Comparison of ENCODE assay signal across 11 cellular contexts in genomic region chr11:117189191-117189940, GRCh38. TPM values are rescaled to one million over a fixed set of nuclear protein-coding genes. Genes with fewer than 3 reads are reported as not detected.
A peak's percentile ranks its signal among the peaks of the same experiment; 100 is the strongest.
DNase-seq lines count a peak whose midpoint lies in the region; ATAC-seq and TF ChIP-seq lines count a peak whose summit lies in the region.
"Had no signal": no experiment of that assay in that cellular context is flagged by ENCODE, and none has a peak within 500 bp of the region (broad histone marks: within the 10 kb centered on the region; RNA-seq: fewer than 3 reads in every experiment).

No MANE protein-coding gene starts in this region.

- TF ChIP-seq CTCF in psoas muscle (IDR thresholded peaks at IDR 0.05) (no peak), SK-N-SH (IDR thresholded peaks at IDR 0.05) (no peak)

- H3K4me3 ChIP-seq in psoas muscle (no peak overlapping the region), SK-N-SH (ENCODE audit: low read depth in 2 of 2, low read length in 1 of 2) (no peak overlapping the region)
- H3K4me3 ChIP-seq: A549 had no signal

- H3K27me3 ChIP-seq in psoas muscle (ENCODE audit: insufficient read depth in 3 of 3, low read length in 2 of 3) (no peaks in the 10 kb centered on the region), SK-N-SH (ENCODE audit: insufficient read depth) (no peaks in the 10 kb centered on the region)

- H3K27ac Mint-ChIP-seq in activated CD8-positive, alpha-beta memory T cell treated with anti-CD3 and anti-CD28 coated beads, Interleukin-2, amount 10 ng/mL, durations not matched to agents 7 days and 5 days, result no peak overlapping the region
- H3K27ac Mint-ChIP-seq: activated T-helper 2 cell treated with anti-CD3 and anti-CD28 coated beads, Interferon-gamma antibody, Interleukin-2, Interleukin-4, amounts not matched to agents 10 μg/mL and 5 μg/mL and 100 μg/mL, durations not matched to agents 14 hours and 24 hours and 36 hours had no signal

- peak; percentile 42 for DNase-seq in activated CD8-positive, alpha-beta memory T cell treated with anti-CD3 and anti-CD28 coated beads, Interleukin-2, amount 50 U/mL, for 48 hours
- DNase-seq in activated CD8-positive, alpha-beta memory T cell treated with anti-CD3 and anti-CD28 coated beads, Interleukin-2, amount 10 ng/mL, durations not matched to agents 7 days and 5 days, result no peak
- no peak for DNase-seq in Right ventricle myocardium superior
- DNase-seq in ureter (ENCODE audit: low spot score), result peak; percentile 42
- DNase-seq in COLO829 (ENCODE audit: low spot score), result no peak
- no peak for DNase-seq in psoas muscle
- no peak for DNase-seq in SK-N-SH
- DNase-seq: midbrain had no signal

- H3K9ac ChIP-seq in SK-N-SH, result no peak overlapping the region

- H3K79me2 ChIP-seq in SK-N-SH (ENCODE audit: insufficient read depth), result no peaks in the 10 kb centered on the region

- no peaks in the 10 kb centered on the region for H4K20me1 ChIP-seq in SK-N-SH (ENCODE audit: insufficient read depth)

- ATAC-seq in activated CD8-positive, alpha-beta memory T cell treated with anti-CD3 and anti-CD28 coated beads, Interleukin-2, amount 10 ng/mL, durations not matched to agents 7 days and 5 days, result no peak
- peak; percentile 58 for ATAC-seq in HG03565 (IDR thresholded peaks at IDR 0.05; ENCODE audit: unreplicated experiment)
- peak; percentile 50 for ATAC-seq in Right ventricle myocardium superior (ENCODE audit: poor library complexity)
- ATAC-seq in psoas muscle, result no peak
- ATAC-seq: A549 had no signal

- no peak overlapping the region for H3K4me2 ChIP-seq in SK-N-SH
- H3K4me2 ChIP-seq: A549 had no signal

- intact Hi-C loops in Right ventricle myocardium superior (cut with DNase I) (no loop called here), psoas muscle (cut with DNase I) (no loop called here)

- 91 to 94% (median 92%) methylated on average over 22 of the region's 22 CpGs for WGBS in psoas muscle, 3 donors
- WGBS in SK-N-SH (ENCODE audit: low lambda C conversion rate), result 93% methylated on average over 17 of the region's 22 CpGs

- TF ChIP-seq EP300 in SK-N-SH (IDR thresholded peaks at IDR 0.05; ENCODE audit: borderline replicate concordance in 1 of 2, low read depth in 1 of 2, low read length in 1 of 2), result no peak

- no peaks in the 10 kb centered on the region for H3F3A ChIP-seq in SK-N-SH (replicated peaks; ENCODE audit: insufficient read depth)

- H3K36me3 Mint-ChIP-seq in activated CD8-positive, alpha-beta memory T cell treated with anti-CD3 and anti-CD28 coated beads, Interleukin-2, amount 10 ng/mL, durations not matched to agents 7 days and 5 days, result no peaks in the 10 kb centered on the region

- H3K27ac ChIP-seq in psoas muscle (no peak overlapping the region), SK-N-SH (ENCODE audit: low read depth in 2 of 2, low read length in 1 of 2) (no peak overlapping the region)
- H3K27ac ChIP-seq: A549 had no signal

- H3K4me1 ChIP-seq in psoas muscle (no peaks in the 10 kb centered on the region), SK-N-SH (ENCODE audit: control insufficient read depth in 1 of 2, insufficient read depth in 2 of 2, low read depth in 1 of 2, low read length in 1 of 2) (no peaks in the 10 kb centered on the region)
- H3K4me1 ChIP-seq: A549 had no signal

- H3K27me3 Mint-ChIP-seq in activated CD8-positive, alpha-beta memory T cell treated with anti-CD3 and anti-CD28 coated beads, Interleukin-2, amount 10 ng/mL, durations not matched to agents 7 days and 5 days, result no peaks in the 10 kb centered on the region

- no peaks in the 10 kb centered on the region for H3K4me1 Mint-ChIP-seq in activated CD8-positive, alpha-beta memory T cell treated with anti-CD3 and anti-CD28 coated beads, Interleukin-2, amount 10 ng/mL, durations not matched to agents 7 days and 5 days

- H2AFZ ChIP-seq in SK-N-SH (ENCODE audit: low read depth), result no peak overlapping the region

- H3K9me3 ChIP-seq in psoas muscle (no peaks in the 10 kb centered on the region), SK-N-SH (no peaks in the 10 kb centered on the region)
- H3K9me3 ChIP-seq: A549 had no signal

- H3K9me3 Mint-ChIP-seq in activated CD8-positive, alpha-beta memory T cell treated with anti-CD3 and anti-CD28 coated beads, Interleukin-2, amount 10 ng/mL, durations not matched to agents 7 days and 5 days (ENCODE audit: low read depth), result no peaks in the 10 kb centered on the region
- H3K9me3 Mint-ChIP-seq: activated T-helper 2 cell treated with anti-CD3 and anti-CD28 coated beads, Interferon-gamma antibody, Interleukin-2, Interleukin-4, amounts not matched to agents 10 μg/mL and 5 μg/mL and 100 μg/mL, durations not matched to agents 14 hours and 24 hours and 36 hours had no signal

- TF ChIP-seq RAD21 in SK-N-SH (IDR thresholded peaks at IDR 0.05; ENCODE audit: low read length), result no peak

- CTCF ChIA-PET in activated CD8-positive, alpha-beta memory T cell treated with anti-CD3 and anti-CD28 coated beads, Interleukin-2, amount 10 ng/mL, durations not matched to agents 7 days and 5 days (lab: Charles Lee), result interaction anchor here (1.6 kb wide), 1 partner anchor 353 kb away, joined by 3 read pairs; no protein-coding TSS in a partner anchor
- CTCF ChIA-PET in SK-N-SH (lab: Yijun Ruan, JAX), result interaction anchor here (1.5 kb wide), 1 partner anchor 13 kb away, joined by 3 read pairs; no protein-coding TSS in a partner anchor

- H3K4me3 Mint-ChIP-seq in activated CD8-positive, alpha-beta memory T cell treated with anti-CD3 and anti-CD28 coated beads, Interleukin-2, amount 10 ng/mL, durations not matched to agents 7 days and 5 days, result no peak overlapping the region

- POLR2A ChIA-PET in SK-N-SH (lab: Yijun Ruan, JAX), result no interaction called here

- no peaks in the 10 kb centered on the region for H3K9me2 ChIP-seq in SK-N-SH

- H3K36me3 ChIP-seq in psoas muscle (ENCODE audit: insufficient read depth in 1 of 2, low read depth in 1 of 2), result peaks cover 0 to 89% of the 10 kb centered on the region in 2 donors
- peaks cover 0 to 17% of the 10 kb centered on the region in 2 experiments for H3K36me3 ChIP-seq in SK-N-SH (replicated peaks in 1 of 2; ENCODE audit: control insufficient read depth in 1 of 2, insufficient read depth in 2 of 2, low read length in 1 of 2)

TF ChIP-seq in SK-N-SH, 30 proteins besides CTCF, POLR2A, EP300 and RAD21 (continues in another document):
- TF ChIP-seq RFX5 (IDR thresholded peaks at IDR 0.05; ENCODE audit: low read length) (no peak), SMC3 (IDR thresholded peaks at IDR 0.05; ENCODE audit: low read depth, low read length) (no peak), EZH2phosphoT487 (IDR thresholded peaks at IDR 0.05; ENCODE audit: borderline replicate concordance, low read depth) (no peak), RCOR1 (IDR thresholded peaks at IDR 0.05; ENCODE audit: low read length) (no peak), SIN3A (IDR thresholded peaks at IDR 0.05; ENCODE audit: borderline replicate concordance, low read depth, low read length) (no peak), ELF1 (IDR thresholded peaks at IDR 0.05) (no peak), RXRA (IDR thresholded peaks at IDR 0.05; ENCODE audit: borderline replicate concordance, low read depth) (no peak), TEAD4 (IDR thresholded peaks at IDR 0.05; ENCODE audit: borderline replicate concordance, insufficient read depth) (no peak)

RNA-seq across cellular contexts. Expression of gene TAGLN, which starts 9.8 kb away (rescaled TPM):
- total RNA-seq in activated CD8-positive, alpha-beta memory T cell treated with anti-CD3 and anti-CD28 coated beads, Interleukin-2, amount 10 ng/mL, durations not matched to agents 7 days and 5 days, result 1 to 10 TPM; 2.3 to 2.7 TPM
- 91.4 TPM for total RNA-seq in Right ventricle myocardium superior
- 1,521 TPM for total RNA-seq in ureter
- 10 to 100 TPM; 36.2 to 73.0 (median 51.7) TPM for total RNA-seq in psoas muscle
- polyA plus RNA-seq in psoas muscle, result 100 to 1,000 TPM in 2 of 3 donors, 10 to 100 TPM in 1; 86.5 to 140 (median 117) TPM
- polyA plus RNA-seq in SK-N-SH (2012; rRNA removed), result 519 and 811 TPM in 2 replicates
- 447 and 526 TPM in 2 replicates for polyA plus RNA-seq in SK-N-SH (2012; cell fraction: cytosol; rRNA removed)
- 571 and 676 TPM in 2 replicates for polyA plus RNA-seq in SK-N-SH (2012; cell fraction: nucleus; rRNA removed)

RNA-seq across cellular contexts. Expression of gene SIDT2, which starts 10.8 kb away (rescaled TPM):
- total RNA-seq in activated CD8-positive, alpha-beta memory T cell treated with anti-CD3 and anti-CD28 coated beads, Interleukin-2, amount 10 ng/mL, durations not matched to agents 7 days and 5 days, result 10 to 100 TPM; 18.9 to 21.3 TPM
- total RNA-seq in Right ventricle myocardium superior, result 19.5 TPM
- total RNA-seq in ureter, result 36.5 TPM
- total RNA-seq in psoas muscle, result 10 to 100 TPM; 12.6 to 22.8 (median 19.9) TPM
- polyA plus RNA-seq in psoas muscle, result 10 to 100 TPM in 1 of 3 donors, 1 to 10 TPM in 2; 7.1 to 10.5 (median 7.3) TPM
- polyA plus RNA-seq in SK-N-SH (2012; rRNA removed), result 17.3 and 17.5 TPM in 2 replicates
- 8.0 and 12.6 TPM in 2 replicates for polyA plus RNA-seq in SK-N-SH (2012; cell fraction: cytosol; rRNA removed)
- 39.5 and 52.3 TPM in 2 replicates for polyA plus RNA-seq in SK-N-SH (2012; cell fraction: nucleus; rRNA removed)

RNA-seq across cellular contexts. Expression of gene PCSK7, which starts 42.5 kb away (rescaled TPM):
- total RNA-seq in activated CD8-positive, alpha-beta memory T cell treated with anti-CD3 and anti-CD28 coated beads, Interleukin-2, amount 10 ng/mL, durations not matched to agents 7 days and 5 days, result 100 to 1,000 TPM; 121 to 140 TPM
- 22.3 TPM for total RNA-seq in Right ventricle myocardium superior
- total RNA-seq in ureter, result 99.6 TPM
- 10 to 100 TPM; 15.8 to 23.6 (median 20.8) TPM for total RNA-seq in psoas muscle
- polyA plus RNA-seq in psoas muscle, result 10 to 100 TPM in 2 of 3 donors, 1 to 10 TPM in 1; 9.9 to 17.5 (median 13.4) TPM
- polyA plus RNA-seq in SK-N-SH (2012; rRNA removed), result 49.7 and 52.1 TPM in 2 replicates
- polyA plus RNA-seq in SK-N-SH (2012; cell fraction: cytosol; rRNA removed), result 22.8 and 36.1 TPM in 2 replicates
- polyA plus RNA-seq in SK-N-SH (2012; cell fraction: nucleus; rRNA removed), result 133 and 171 TPM in 2 replicates

RNA-seq across cellular contexts. Expression of gene RNF214, which starts 43.1 kb away (rescaled TPM):
- 10 to 100 TPM; 18.5 to 20.5 TPM for total RNA-seq in activated CD8-positive, alpha-beta memory T cell treated with anti-CD3 and anti-CD28 coated beads, Interleukin-2, amount 10 ng/mL, durations not matched to agents 7 days and 5 days
- 19.8 TPM for total RNA-seq in Right ventricle myocardium superior
- total RNA-seq in ureter, result 32.1 TPM
- 10 to 100 TPM; 31.0 to 39.4 (median 34.7) TPM for total RNA-seq in psoas muscle
- polyA plus RNA-seq in psoas muscle, result 10 to 100 TPM; 12.4 to 19.7 (median 16.8) TPM
- polyA plus RNA-seq in SK-N-SH (2012; rRNA removed), result 11.9 and 15.4 TPM in 2 replicates
- polyA plus RNA-seq in SK-N-SH (2012; cell fraction: cytosol; rRNA removed), result 10.4 and 11.4 TPM in 2 replicates
- polyA plus RNA-seq in SK-N-SH (2012; cell fraction: nucleus; rRNA removed), result 25.9 and 36.4 TPM in 2 replicates

RNA-seq across cellular contexts. Expression of gene PAFAH1B2, which starts 45.3 kb away (rescaled TPM):
- total RNA-seq in activated CD8-positive, alpha-beta memory T cell treated with anti-CD3 and anti-CD28 coated beads, Interleukin-2, amount 10 ng/mL, durations not matched to agents 7 days and 5 days, result 10 to 100 TPM; 54.5 to 66.4 TPM
- total RNA-seq in Right ventricle myocardium superior (42.6 TPM), ureter (77.2 TPM), psoas muscle (10 to 100 TPM; 30.8 to 46.3 (median 35.7) TPM)
- polyA plus RNA-seq in psoas muscle (10 to 100 TPM; 13.0 to 25.4 (median 17.4) TPM), SK-N-SH (2012; rRNA removed) (19.6 and 27.3 TPM in 2 replicates)
- polyA plus RNA-seq in SK-N-SH (2012; cell fraction: cytosol; rRNA removed), result 25.9 and 27.4 TPM in 2 replicates
- 25.4 and 27.2 TPM in 2 replicates for polyA plus RNA-seq in SK-N-SH (2012; cell fraction: nucleus; rRNA removed)

Comparison
In these comparisons a context has a peak if more than half of its experiments do, and no peak if none do; other contexts are left out.
1. DNase-seq: peak in activated CD8-positive, alpha-beta memory T cell treated with anti-CD3 and anti-CD28 coated beads, Interleukin-2, amount 50 U/mL, for 48 hours (single experiment) and ureter (single experiment); none in activated CD8-positive, alpha-beta memory T cell treated with anti-CD3 and anti-CD28 coated beads, Interleukin-2, amount 10 ng/mL, durations not matched to agents 7 days and 5 days (single experiment), Right ventricle myocardium superior (single experiment), COLO829 (single experiment), psoas muscle (0 of 2) and SK-N-SH (single experiment).
2. ATAC-seq: peak in HG03565 (single experiment) and Right ventricle myocardium superior (single experiment); none in activated CD8-positive, alpha-beta memory T cell treated with anti-CD3 and anti-CD28 coated beads, Interleukin-2, amount 10 ng/mL, durations not matched to agents 7 days and 5 days (single experiment) and psoas muscle (0 of 4).
3. RNA of gene TAGLN, which starts 9.8 kb away (total RNA-seq): 1,521 TPM in ureter (single experiment); 91.4 TPM in Right ventricle myocardium superior (single experiment), 36.2 to 73.0 TPM in psoas muscle and 2.3 to 2.7 TPM in activated CD8-positive, alpha-beta memory T cell treated with anti-CD3 and anti-CD28 coated beads, Interleukin-2, amount 10 ng/mL, durations not matched to agents 7 days and 5 days; every median in the first group is over 10 times any median in the second.